8 cellular contexts compared by ENCODE assay signal in the genomic region with DNA sequence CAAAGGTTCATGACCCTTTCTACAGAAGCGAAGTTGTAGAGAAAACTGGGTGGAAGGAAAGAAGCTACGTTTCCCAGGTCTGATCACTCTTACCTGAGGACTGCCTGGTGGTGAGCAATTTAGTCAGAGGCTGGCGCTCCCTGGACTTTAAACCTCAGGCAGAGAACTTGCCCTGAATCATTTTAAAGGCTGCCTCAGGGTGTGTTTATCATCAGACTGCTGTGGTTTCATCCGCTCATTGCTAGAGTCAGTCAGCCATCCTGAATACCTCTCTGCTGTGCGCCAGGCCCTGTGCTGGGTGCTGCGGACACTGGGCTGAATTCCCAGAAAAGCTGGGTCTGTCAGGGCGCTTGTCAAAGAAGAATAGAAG. TPM values are rescaled to one million over a fixed set of nuclear protein-coding genes. Genes with fewer than 3 reads are reported as not detected.
DNase-seq lines count a peak whose midpoint lies in the region; ATAC-seq, FAIRE-seq and TF ChIP-seq lines count a peak whose summit lies in the region.

No MANE protein-coding gene starts in this region.

- CTCF ChIA-PET in activated CD8-positive, alpha-beta T cell treated with anti-CD3 and anti-CD28 coated beads, Interleukin-2, amount 10 ng/mL, durations not matched to agents 7 days and 5 days (lab: Charles Lee), result interaction anchor here (1.3 to 9.7 kb wide), 3 partner anchors 11 to 33 kb away, joined by 3 to 113 read pairs (median 7); no protein-coding TSS in a partner anchor

- H2BK15ac ChIP-seq in H9 (ENCODE audit: low read depth, low read length), result no peak overlapping the region

- H4K20me1 ChIP-seq in H9 (ENCODE audit: control insufficient read depth, insufficient read depth, insufficient read length), result no peaks in the 10 kb centered on the region

- TF ChIP-seq CTCF in H9 (conservative IDR thresholded peaks at IDR 0.05) (no peak), WI38 (IDR thresholded peaks at IDR 0.05; ENCODE audit: low read depth, low read length) (no peak), kidney (IDR thresholded peaks at IDR 0.05; ENCODE audit: borderline replicate concordance, extremely low read depth, insufficient read depth) (no peak)

- H3K9me3 ChIP-seq in H9 (ENCODE audit: control insufficient read depth, low read depth, low read length), result no peaks in the 10 kb centered on the region
- no peaks in the 10 kb centered on the region for H3K9me3 ChIP-seq in kidney (ENCODE audit: control insufficient read depth in 1 of 2, low read length in 2 of 2)
- no peaks in the 10 kb centered on the region for H3K9me3 ChIP-seq in skeletal muscle satellite cell (replicated peaks; ENCODE audit: low read length)

- peaks cover 32 to 41% of the 10 kb centered on the region in 2 experiments for H3K4me1 Mint-ChIP-seq in H9
- H3K4me1 Mint-ChIP-seq in activated CD8-positive, alpha-beta T cell treated with anti-CD3 and anti-CD28 coated beads, Interleukin-2, amount 10 ng/mL, durations not matched to agents 7 days and 5 days (ENCODE audit: low read depth), result peaks cover 7% of the 10 kb centered on the region

- no peak overlapping the region for H2AFZ ChIP-seq in H9 (ENCODE audit: low read length)

- no peak overlapping the region for H3K4ac ChIP-seq in H9 (ENCODE audit: low read depth, low read length)

- H4K8ac ChIP-seq in H9 (replicated peaks; ENCODE audit: insufficient read length, low read depth, low read length), result no peak overlapping the region

- H3K79me2 ChIP-seq in H9 (ENCODE audit: insufficient read depth, low read length), result no peaks in the 10 kb centered on the region; the same call in 1 of the 2 replicates

- peaks cover 18% of the 10 kb centered on the region for H3K23me2 ChIP-seq in H9 (ENCODE audit: insufficient read length, low read depth, low read length, poor library complexity, severe bottlenecking)

- peak overlapping the region; percentile 52 for H3K4me2 ChIP-seq in H9 (ENCODE audit: insufficient read depth, insufficient read length, low read length)
- peak overlapping the region; percentile 10 for H3K4me2 ChIP-seq in skeletal muscle satellite cell (ENCODE audit: low read length)

- no peak overlapping the region for H4K5ac ChIP-seq in H9 (ENCODE audit: insufficient read length, low read depth, low read length)

- H3K56ac ChIP-seq in H9 (ENCODE audit: insufficient read length, low read depth, low read length), result no peak overlapping the region

- H3K4me1 ChIP-seq in H9 (ENCODE audit: insufficient read depth, low read length), result peaks cover 3% of the 10 kb centered on the region
- peaks cover 10 to 29% of the 10 kb centered on the region in 2 donors for H3K4me1 ChIP-seq in kidney (ENCODE audit: control insufficient read depth in 1 of 2, insufficient read depth in 1 of 2, low read depth in 1 of 2, low read length in 2 of 2)
- H3K4me1 ChIP-seq in skeletal muscle satellite cell (ENCODE audit: control insufficient read depth, insufficient read depth, low read length), result peaks cover 28% of the 10 kb centered on the region

- no peak overlapping the region for H3K18ac ChIP-seq in H9 (ENCODE audit: insufficient read length, low read depth, low read length)

- H3K14ac ChIP-seq in H9 (ENCODE audit: insufficient read depth, low read length), result no peak overlapping the region

- no peak overlapping the region for H2AK5ac ChIP-seq in H9 (ENCODE audit: insufficient read length, low read length)

- no peak for ATAC-seq in activated CD8-positive, alpha-beta T cell treated with anti-CD3 and anti-CD28 coated beads, Interleukin-2, amount 10 ng/mL, durations not matched to agents 7 days and 5 days

- H2BK5ac ChIP-seq in H9 (ENCODE audit: insufficient read length, low read length), result no peak overlapping the region

- H3T11ph ChIP-seq in H9 (ENCODE audit: low read length), result no peak overlapping the region

- H3K4me3 Mint-ChIP-seq in H9, result peak overlapping the region in 1 of 2 experiments; percentile 24; a peak in 2 of 5 replicates
- no peak overlapping the region for H3K4me3 Mint-ChIP-seq in activated CD8-positive, alpha-beta T cell treated with anti-CD3 and anti-CD28 coated beads, Interleukin-2, amount 10 ng/mL, durations not matched to agents 7 days and 5 days

- peaks cover 15 to 30% (median 24%) of the 10 kb centered on the region in 3 experiments; a peak in 6 of 7 replicates for H3K36me3 Mint-ChIP-seq in H9 (ENCODE audit: insufficient read depth in 1 of 3, low read depth in 3 of 3)
- no peaks in the 10 kb centered on the region for H3K36me3 Mint-ChIP-seq in activated CD8-positive, alpha-beta T cell treated with anti-CD3 and anti-CD28 coated beads, Interleukin-2, amount 10 ng/mL, durations not matched to agents 7 days and 5 days (ENCODE audit: low read depth)

- H3K9ac ChIP-seq in H9 (ENCODE audit: extremely low read depth, insufficient read length, low read length), result no peak overlapping the region
- H3K9ac ChIP-seq in kidney (ENCODE audit: low read length in 2 of 2), result no peak overlapping the region
- no peak overlapping the region for H3K9ac ChIP-seq in skeletal muscle satellite cell (ENCODE audit: low read depth, low read length)

- peak overlapping the region; percentile 82; the same call in 1 of the 2 replicates for H3K4me3 ChIP-seq in WI38 (ENCODE audit: low read depth, low read length)
- H3K4me3 ChIP-seq in kidney (ENCODE audit: low read length in 2 of 2), result peak overlapping the region; percentile 1 to 10
- H3K4me3 ChIP-seq in skeletal muscle satellite cell (ENCODE audit: low read length), result peak overlapping the region; percentile 84

- POLR2A ChIA-PET in activated CD8-positive, alpha-beta T cell treated with anti-CD3 and anti-CD28 coated beads, Interleukin-2, amount 10 ng/mL, durations not matched to agents 7 days and 5 days (lab: Charles Lee), result interaction anchor here (0.9 kb wide), 1 partner anchor 32 kb away, joined by 3 read pairs; the partner anchor contains the start of gene FAM111A

- no peak overlapping the region for H2BK20ac ChIP-seq in H9 (ENCODE audit: low read depth, low read length, poor library complexity, severe bottlenecking)

- H3K9me3 Mint-ChIP-seq in H9, result peaks cover 10% of the 10 kb centered on the region in 2 experiments; a peak in 3 of 5 replicates
- no peaks in the 10 kb centered on the region for H3K9me3 Mint-ChIP-seq in activated CD8-positive, alpha-beta T cell treated with anti-CD3 and anti-CD28 coated beads, Interleukin-2, amount 10 ng/mL, durations not matched to agents 7 days and 5 days (ENCODE audit: insufficient read depth)

- FAIRE-seq in kidney (lab: Jason Lieb, UNC), result no peak

- no peaks in the 10 kb centered on the region for H3K79me1 ChIP-seq in H9 (ENCODE audit: insufficient read depth, low read depth, low read length, poor library complexity, severe bottlenecking)

- no peak overlapping the region for H4K91ac ChIP-seq in H9 (ENCODE audit: insufficient read length, low read depth, low read length)

- H3K27ac Mint-ChIP-seq in H9, result no peak overlapping the region
- no peak overlapping the region for H3K27ac Mint-ChIP-seq in activated CD8-positive, alpha-beta T cell treated with anti-CD3 and anti-CD28 coated beads, Interleukin-2, amount 10 ng/mL, durations not matched to agents 7 days and 5 days

- no peak overlapping the region for H3K23ac ChIP-seq in H9 (ENCODE audit: insufficient read length, low read depth, low read length)

- H2BK12ac ChIP-seq in H9 (ENCODE audit: insufficient read length, low read depth, low read length), result no peak overlapping the region

- no CpG with 5 or more reads among the region's 7 CpGs for WGBS in H9 (ENCODE audit: extremely low coverage, insufficient read length, low lambda C conversion rate)

- no peaks in the 10 kb centered on the region for H3K36me3 ChIP-seq in kidney (ENCODE audit: control insufficient read depth in 1 of 2, insufficient read depth in 2 of 2, low read length in 2 of 2)
- no peaks in the 10 kb centered on the region for H3K36me3 ChIP-seq in skeletal muscle satellite cell (ENCODE audit: insufficient read depth, low read length)

- intact Hi-C loops in kidney (cut with DNase I), result loop anchor here (5.0 kb wide), 2 partner anchors 33 to 113 kb away; no protein-coding TSS in a partner anchor

- no peak overlapping the region for H2BK120ac ChIP-seq in H9 (ENCODE audit: low read depth, low read length, poor library complexity, severe bottlenecking)

- DNase-seq in H9, result no peak
- no peak for DNase-seq in kidney
- no peak for DNase-seq in NCI-H446 (lab: John Stamatoyannopoulos, UW)
- no peak for DNase-seq in activated CD8-positive, alpha-beta T cell treated with anti-CD3 and anti-CD28 coated beads, Interleukin-2, amount 10 ng/mL, durations not matched to agents 7 days and 5 days
- DNase-seq in NAMALWA (ENCODE audit: low spot score), result no peak
- no peak for DNase-seq in NCI-H187 (lab: John Stamatoyannopoulos, UW)

- H3K27me3 Mint-ChIP-seq in H9 (ENCODE audit: low read depth), result peaks cover 2% of the 10 kb centered on the region
- peaks cover 25% of the 10 kb centered on the region for H3K27me3 Mint-ChIP-seq in activated CD8-positive, alpha-beta T cell treated with anti-CD3 and anti-CD28 coated beads, Interleukin-2, amount 10 ng/mL, durations not matched to agents 7 days and 5 days (ENCODE audit: low read depth)

- H3K27ac ChIP-seq in H9 (ENCODE audit: insufficient read length, low read depth, low read length), result no peak overlapping the region
- peak overlapping the region; percentile 45 to 68 for H3K27ac ChIP-seq in kidney (ENCODE audit: low read depth in 2 of 2, low read length in 2 of 2)

- H3K27me3 ChIP-seq in H9 (ENCODE audit: insufficient read depth, low read length) (no peaks in the 10 kb centered on the region), skeletal muscle satellite cell (ENCODE audit: control insufficient read depth, insufficient read depth, low read length) (peaks cover 10% of the 10 kb centered on the region)

RNA-seq across cellular contexts. Expression of gene DTX4, which starts 2.7 kb away (rescaled TPM):
- total RNA-seq in H9 (2021) (13.0 and 13.9 TPM in 2 replicates), kidney (21.8 TPM)
- 7.2 TPM for polyA plus RNA-seq in kidney (ENCODE audit: insufficient read depth, low read depth, low replicate concordance)
- total RNA-seq in skeletal muscle satellite cell (2012; rRNA removed), result under 0.01 and 0.87 TPM in 2 replicates
- under 1 TPM; 0.18 to 0.45 TPM for total RNA-seq in activated CD8-positive, alpha-beta T cell treated with anti-CD3 and anti-CD28 coated beads, Interleukin-2, amount 10 ng/mL, durations not matched to agents 7 days and 5 days

RNA-seq across cellular contexts. Expression of gene FAM111A, which starts 32.0 kb away (rescaled TPM):
- total RNA-seq in H9 (2021) (16.8 and 20.1 TPM in 2 replicates), kidney (42.2 TPM)
- 14.2 TPM for polyA plus RNA-seq in kidney (ENCODE audit: insufficient read depth, low read depth, low replicate concordance)
- 26.2 and 34.0 TPM in 2 replicates for total RNA-seq in skeletal muscle satellite cell (2012; rRNA removed)
- total RNA-seq in activated CD8-positive, alpha-beta T cell treated with anti-CD3 and anti-CD28 coated beads, Interleukin-2, amount 10 ng/mL, durations not matched to agents 7 days and 5 days, result 100 to 1,000 TPM; 154 to 167 TPM

RNA-seq across cellular contexts. Expression of gene MPEG1, which starts 38.1 kb away (rescaled TPM):
- total RNA-seq in H9 (2021), result not detected in 2 replicates
- 33.1 TPM for total RNA-seq in kidney
- 2.6 TPM for polyA plus RNA-seq in kidney (ENCODE audit: insufficient read depth, low read depth, low replicate concordance)
- total RNA-seq in skeletal muscle satellite cell (2012; rRNA removed), result not detected in 2 replicates
- not detected for total RNA-seq in activated CD8-positive, alpha-beta T cell treated with anti-CD3 and anti-CD28 coated beads, Interleukin-2, amount 10 ng/mL, durations not matched to agents 7 days and 5 days

Comparison
In these comparisons a context has a peak if more than half of its experiments do, and no peak if none do; other contexts are left out.
1. H3K4me3 ChIP-seq: peak in every context shown above with its lines; median percentile 84 in skeletal muscle satellite cell; 82 in WI38; 6 in kidney.
2. RNA of gene MPEG1, which starts 38.1 kb away (total RNA-seq): 33.1 TPM in kidney (single experiment); not detected in activated CD8-positive, alpha-beta T cell treated with anti-CD3 and anti-CD28 coated beads, Interleukin-2, amount 10 ng/mL, durations not matched to agents 7 days and 5 days and not detected in H9; every median in the first group is over 10 times any median in the second.